In genomic region chr5:51378778-51379652, GRCh38 we compare ENCODE assay signal across 1 cellular context.
TF ChIP-seq lines count a peak whose summit lies in the region.

No MANE protein-coding gene starts in this region.

TF ChIP-seq in H1, 55 proteins besides CTCF, POLR2A, EP300 and RAD21:
- TF ChIP-seq SP2 (IDR thresholded peaks at IDR 0.05; ENCODE audit: low read length) (no peak), SAP30 (IDR thresholded peaks at IDR 0.05; ENCODE audit: insufficient read depth, insufficient replicate concordance, low read length) (no peak), HDAC6 (IDR thresholded peaks at IDR 0.05; ENCODE audit: low read depth, low read length) (no peak), TAF1 (IDR thresholded peaks at IDR 0.05; ENCODE audit: low read depth, low read length) (no peak), NRF1 (IDR thresholded peaks at IDR 0.05; ENCODE audit: low read depth, low read length) (no peak), KDM1A (IDR thresholded peaks at IDR 0.05; ENCODE audit: borderline replicate concordance, low read length) (no peak), TBP (IDR thresholded peaks at IDR 0.05; ENCODE audit: low read depth, low read length) (peak; percentile 58; the same call in 1 of the 2 replicates), CBX8 (IDR thresholded peaks at IDR 0.05; ENCODE audit: borderline replicate concordance, low read depth, low read length) (no peak), CHD2 (IDR thresholded peaks at IDR 0.05; ENCODE audit: low read length) (no peak), RBBP5 (IDR thresholded peaks at IDR 0.05; ENCODE audit: borderline replicate concordance, low read depth, low read length) (no peak), CEBPB (IDR thresholded peaks at IDR 0.05; ENCODE audit: low read depth, low read length) (no peak), SRF (IDR thresholded peaks at IDR 0.05; ENCODE audit: low read depth, low read length) (no peak), CREB1 (IDR thresholded peaks at IDR 0.05) (no peak), POU5F1 (IDR thresholded peaks at IDR 0.05; ENCODE audit: low read depth, low read length) (no peak), SUZ12 (IDR thresholded peaks at IDR 0.05; ENCODE audit: low read length) (peak; percentile 78; the same call in 1 of the 2 replicates), KDM4A (IDR thresholded peaks at IDR 0.05; ENCODE audit: low read depth, low read length, severe bottlenecking) (no peak), CHD7 (IDR thresholded peaks at IDR 0.05; ENCODE audit: insufficient replicate concordance, low read length) (peak; percentile 41), PHF8 (conservative IDR thresholded peaks at IDR 0.05; ENCODE audit: low read depth, low read length) (no peak), SIN3A (conservative IDR thresholded peaks at IDR 0.05 in 1 of 2, IDR thresholded peaks at IDR 0.05 in 1 of 2; ENCODE audit: low read depth in 1 of 2, low read length in 2 of 2) (no peak), CTBP2 (IDR thresholded peaks at IDR 0.05; ENCODE audit: borderline replicate concordance, insufficient read depth, insufficient read length, low read length) (no peak), BACH1 (IDR thresholded peaks at IDR 0.05; ENCODE audit: low read length) (no peak), ASH2L (IDR thresholded peaks at IDR 0.05; ENCODE audit: low read length) (peak; percentile 65), NANOG (IDR thresholded peaks at IDR 0.05; ENCODE audit: insufficient read depth, low read depth, low read length, poor library complexity, severe bottlenecking) (no peak), SP1 (IDR thresholded peaks at IDR 0.05; ENCODE audit: low read depth, low read length) (peak; percentile 51; the same call in 1 of the 2 replicates), BCL11A (IDR thresholded peaks at IDR 0.05; ENCODE audit: low read depth in 2 of 2, low read length in 2 of 2) (no peak), MAFK (IDR thresholded peaks at IDR 0.05; ENCODE audit: low read depth, low read length) (no peak), EZH2 (IDR thresholded peaks at IDR 0.05; ENCODE audit: low read depth, low read length, severe bottlenecking) (peak; percentile 57), HDAC2 (IDR thresholded peaks at IDR 0.05; ENCODE audit: borderline replicate concordance in 1 of 2, low read depth in 2 of 2, low read length in 2 of 2) (no peak)
- TF ChIP-seq, protein P1, sequence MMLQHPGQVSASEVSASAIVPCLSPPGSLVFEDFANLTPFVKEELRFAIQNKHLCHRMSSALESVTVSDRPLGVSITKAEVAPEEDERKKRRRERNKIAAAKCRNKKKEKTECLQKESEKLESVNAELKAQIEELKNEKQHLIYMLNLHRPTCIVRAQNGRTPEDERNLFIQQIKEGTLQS (IDR thresholded peaks at IDR 0.05; ENCODE audit: insufficient read depth, low read depth, low read length): no peak
- TF ChIP-seq, protein P2, sequence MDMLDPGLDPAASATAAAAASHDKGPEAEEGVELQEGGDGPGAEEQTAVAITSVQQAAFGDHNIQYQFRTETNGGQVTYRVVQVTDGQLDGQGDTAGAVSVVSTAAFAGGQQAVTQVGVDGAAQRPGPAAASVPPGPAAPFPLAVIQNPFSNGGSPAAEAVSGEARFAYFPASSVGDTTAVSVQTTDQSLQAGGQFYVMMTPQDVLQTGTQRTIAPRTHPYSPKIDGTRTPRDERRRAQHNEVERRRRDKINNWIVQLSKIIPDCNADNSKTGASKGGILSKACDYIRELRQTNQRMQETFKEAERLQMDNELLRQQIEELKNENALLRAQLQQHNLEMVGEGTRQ (IDR thresholded peaks at IDR 0.05; ENCODE audit: low read length): no peak
TF ChIP-seq in H1: peak in this region for 6.
